In the genomic region with DNA sequence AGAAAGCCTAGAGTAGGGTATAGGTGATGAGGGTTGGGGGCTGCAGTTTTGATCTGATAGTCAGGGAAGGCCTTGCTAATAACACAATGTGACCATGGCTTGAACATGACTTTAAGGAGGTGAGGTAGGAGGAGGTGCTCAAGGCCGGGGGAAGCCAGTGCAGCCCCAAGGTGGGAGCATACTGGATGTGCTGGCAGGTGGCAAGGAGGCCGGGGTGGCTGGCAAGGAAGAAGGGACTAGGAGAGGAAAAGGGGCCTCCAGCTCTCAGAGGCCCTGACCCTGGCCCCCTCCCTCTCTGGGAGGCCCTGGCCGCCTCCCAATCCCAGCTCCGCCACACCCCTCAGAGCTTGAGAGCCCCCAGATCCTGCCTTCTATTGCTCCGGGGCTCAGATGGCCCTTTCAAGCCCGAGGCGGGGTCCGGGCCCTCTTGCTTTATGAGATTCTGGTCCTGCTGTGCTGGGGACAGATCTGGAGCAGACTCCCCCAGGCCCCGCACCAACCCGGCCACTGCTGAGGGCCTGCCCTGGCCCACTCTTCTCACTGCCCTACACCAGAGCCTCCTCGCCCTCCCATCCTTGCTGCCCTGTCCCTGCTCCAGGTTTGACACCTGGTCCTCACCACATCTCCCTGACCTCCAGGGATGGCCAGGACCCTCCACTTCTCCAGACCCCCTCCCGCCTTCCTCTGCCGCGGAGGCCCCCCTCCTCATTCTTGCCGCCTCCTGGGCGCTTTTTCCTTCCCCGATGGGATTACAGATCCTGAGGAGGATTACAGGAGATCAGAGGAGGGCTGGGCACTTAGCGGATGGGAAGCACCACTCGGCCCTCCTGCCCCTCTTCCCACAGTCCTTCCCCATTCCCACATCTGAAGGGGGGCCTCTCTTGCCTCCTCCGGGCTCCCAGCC, we compare ENCODE assay signal across 1 cellular context.
TF ChIP-seq lines count a peak whose summit lies in the region.

No MANE protein-coding gene starts in this region.

TF ChIP-seq in neural cell, 6 proteins besides CTCF, POLR2A, EP300 and RAD21 (continued from another document):
- no peak for TF ChIP-seq REST (IDR thresholded peaks at IDR 0.05; ENCODE audit: borderline replicate concordance)
